1 cellular context compared by ENCODE assay signal in the genomic region with DNA sequence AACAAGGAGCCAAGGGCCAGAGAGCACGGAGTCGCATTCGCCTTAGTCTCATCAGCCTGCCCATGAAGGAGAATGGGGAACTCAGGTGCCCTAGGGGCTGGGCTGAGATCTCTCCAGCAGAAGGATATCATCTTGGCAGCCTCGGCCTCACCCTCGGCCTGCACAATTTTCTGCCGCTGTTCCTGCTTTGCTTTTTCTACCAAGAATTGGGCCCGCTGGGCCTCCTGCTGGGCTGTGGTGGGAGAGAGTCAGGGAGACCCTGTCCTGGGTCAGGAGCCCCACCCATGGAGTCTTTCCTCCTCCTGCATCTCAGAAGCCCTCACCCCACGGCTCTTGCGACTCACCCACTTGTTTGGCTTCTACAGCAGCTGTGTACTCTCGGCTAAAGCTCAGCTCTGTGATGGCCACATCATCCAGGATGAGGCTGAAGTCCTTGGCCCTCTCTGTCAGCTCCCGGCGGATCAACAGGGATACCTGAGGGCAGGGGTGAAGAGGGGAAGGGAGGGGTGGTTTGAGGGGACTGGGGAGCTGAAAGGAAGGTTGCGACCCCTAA.
TF ChIP-seq lines count a peak whose summit lies in the region.

No MANE protein-coding gene starts in this region.

TF ChIP-seq in H1, 55 proteins besides CTCF, POLR2A, EP300 and RAD21:
- TF ChIP-seq JUND (IDR thresholded peaks at IDR 0.05; ENCODE audit: low read length): no peak
- no peak for TF ChIP-seq RXRA (IDR thresholded peaks at IDR 0.05; ENCODE audit: insufficient read depth, low read depth, low read length)
- TF ChIP-seq GABPA (IDR thresholded peaks at IDR 0.05; ENCODE audit: borderline replicate concordance, insufficient read depth, low read length): no peak
- TF ChIP-seq POLR2AphosphoS5 (IDR thresholded peaks at IDR 0.05; ENCODE audit: low read depth, low read length): peak; percentile 9; the same call in 1 of the 2 replicates
- no peak for TF ChIP-seq SIN3A (conservative IDR thresholded peaks at IDR 0.05 in 1 of 2, IDR thresholded peaks at IDR 0.05 in 1 of 2; ENCODE audit: low read depth in 1 of 2, low read length in 2 of 2)
- TF ChIP-seq CHD1 (IDR thresholded peaks at IDR 0.05; ENCODE audit: low read depth, low read length): no peak
- no peak for TF ChIP-seq KDM1A (IDR thresholded peaks at IDR 0.05; ENCODE audit: borderline replicate concordance, low read length)
